Comparison of ENCODE assay signal across 8 cellular contexts in genomic region chr12:72549184-72549583, GRCh38.
"Had no signal": no experiment of that assay in that cellular context is flagged by ENCODE, and none has a peak within 500 bp of the region (broad histone marks: within the 10 kb centered on the region; RNA-seq: fewer than 3 reads in every experiment).

No MANE protein-coding gene starts in this region.

- H3K9ac ChIP-seq: GM23248 had no signal

- H3K9me3 Mint-ChIP-seq: H9, HFFc6 had no signal

- DNase-seq: GM23248, GOT3, H7, H9, HCEC 1CT, HFFc6 had no signal

- H3K4me3 ChIP-seq: GM23248, HAP-1 had no signal

- H3K36me3 ChIP-seq: HAP-1 had no signal

- H3K27ac ChIP-seq: GM23248 had no signal

- H2AFZ ChIP-seq: GM23248 had no signal

- H3K4me1 ChIP-seq: HAP-1 had no signal

- H3K4me3 Mint-ChIP-seq: H9, HFFc6 had no signal

- H3K27ac Mint-ChIP-seq: H9, HFFc6 had no signal

- H3K9me3 ChIP-seq: HAP-1 had no signal

- ATAC-seq: HCT116 had no signal
